ENCODE assay signal across 35 cellular contexts in the genomic region with DNA sequence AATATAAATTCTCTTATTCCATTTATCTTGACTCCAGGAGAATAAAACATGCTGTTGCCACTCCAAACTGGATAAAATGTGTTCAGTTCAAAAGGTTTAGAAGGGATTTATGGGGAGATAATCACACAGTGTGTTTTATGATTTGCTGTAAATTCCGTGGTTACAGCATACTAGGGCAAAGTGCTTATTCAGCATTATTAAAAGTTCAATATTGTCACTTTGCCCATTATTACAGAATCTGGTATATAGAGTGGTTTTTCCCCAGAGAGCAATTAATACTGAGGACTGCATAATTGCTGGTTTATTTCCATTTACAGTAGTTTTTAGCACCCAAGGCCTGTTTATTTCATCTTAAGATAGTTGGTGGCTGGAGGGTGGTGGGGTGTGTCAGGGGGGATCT.
"Had no signal": no experiment of that assay in that cellular context is flagged by ENCODE, and none has a peak within 500 bp of the region (broad histone marks: within the 10 kb centered on the region; RNA-seq: fewer than 3 reads in every experiment).

No MANE protein-coding gene starts in this region.

- H3K9me3 ChIP-seq: adrenal gland, body of pancreas had no signal

- H3K27me3 Mint-ChIP-seq: activated B cell treated with CpG ODN at 0.5 μM for 24 hours; activated CD4-positive, alpha-beta memory T cell treated with anti-CD3 and anti-CD28 coated beads, Interleukin-2, amount 10 ng/mL, durations not matched to agents 7 days and 5 days; activated CD4-positive, alpha-beta T cell treated with anti-CD3 and anti-CD28 coated beads, Interleukin-2, amount 10 ng/mL, durations not matched to agents 24 days and 14 days; activated CD8-positive, alpha-beta memory T cell treated with anti-CD3 and anti-CD28 coated beads, Interleukin-2, amount 10 ng/mL, durations not matched to agents 7 days and 5 days; activated naive CD8-positive, alpha-beta T cell treated with anti-CD3 and anti-CD28 coated beads for 36 hours; activated T-cell treated with anti-CD3 and anti-CD28 coated beads, Interleukin-2, amount 50 U/mL, for 24 hours had no signal

- H3K36me3 ChIP-seq: adrenal gland, brain microvascular endothelial cell, breast epithelium had no signal

- H3K27ac ChIP-seq: adrenal gland, body of pancreas, brain microvascular endothelial cell, breast epithelium, VCaP had no signal

- H3K4me3 Mint-ChIP-seq: activated B cell treated with CpG ODN at 0.5 μM for 24 hours; activated CD4-positive, alpha-beta memory T cell treated with anti-CD3 and anti-CD28 coated beads, Interleukin-2, amount 10 ng/mL, durations not matched to agents 7 days and 5 days; activated CD4-positive, alpha-beta T cell treated with anti-CD3 and anti-CD28 coated beads, Interleukin-2, amount 10 ng/mL, durations not matched to agents 24 days and 14 days; activated CD8-positive, alpha-beta memory T cell treated with anti-CD3 and anti-CD28 coated beads, Interleukin-2, amount 10 ng/mL, durations not matched to agents 7 days and 5 days; activated CD8-positive, alpha-beta T cell treated with anti-CD3 and anti-CD28 coated beads, Interleukin-2, amount 10 ng/mL, durations not matched to agents 7 days and 5 days; activated naive CD8-positive, alpha-beta T cell treated with anti-CD3 and anti-CD28 coated beads for 36 hours; activated T-cell treated with anti-CD3 and anti-CD28 coated beads, Interleukin-2, amount 50 U/mL, for 24 hours; T-helper 1 cell treated with Interleukin-12 subunit alpha and Interleukin-12 subunit beta and Interleukin-4 antibody, amounts not matched to agents 30 μg/mL and 1 μg/mL, for 36 hours; T-helper 2 cell treated with Interferon-gamma antibody and Interleukin-4, amounts not matched to agents 5 μg/mL and 100 μg/mL, for 36 hours had no signal

- DNase-seq: activated B cell treated with CpG ODN at 0.5 μM for 24 hours; activated CD4-positive, alpha-beta memory T cell treated with anti-CD3 and anti-CD28 coated beads, Interleukin-2, amount 10 ng/mL, durations not matched to agents 7 days and 5 days; activated CD4-positive, alpha-beta T cell treated with anti-CD3 and anti-CD28 coated beads for 4 hours; activated CD4-positive, alpha-beta T cell treated with anti-CD3 and anti-CD28 coated beads, Interleukin-2, amount 10 ng/mL, durations not matched to agents 24 days and 14 days; activated CD4-positive, alpha-beta T cell treated with anti-CD3 and anti-CD28 coated beads, Interleukin-2, amount 50 U/mL, for 1 hour; activated CD4-positive, alpha-beta T cell treated with anti-CD3 and anti-CD28 coated beads, Interleukin-2, amount 50 U/mL, for 4 hours; activated CD4-positive, CD25-positive, alpha-beta regulatory T cell treated with anti-CD3 and anti-CD28 coated beads, Interleukin-2, amount 50 U/mL, for 72 hours; activated CD8-positive, alpha-beta memory T cell treated with anti-CD3 and anti-CD28 coated beads for 24 hours; activated CD8-positive, alpha-beta memory T cell treated with anti-CD3 and anti-CD28 coated beads, Interleukin-2, amount 10 ng/mL, durations not matched to agents 7 days and 5 days; activated CD8-positive, alpha-beta memory T cell treated with anti-CD3 and anti-CD28 coated beads, Interleukin-2, amount 50 U/mL, for 48 hours; activated CD8-positive, alpha-beta T cell treated with anti-CD3 and anti-CD28 coated beads, Interleukin-2, amount 10 ng/mL, durations not matched to agents 7 days and 5 days; activated effector memory CD4-positive, alpha-beta T cell treated with Interleukin-2 at 50 U/mL for 16 hours; activated gamma-delta T cell; activated naive CD4-positive, alpha-beta T cell treated with anti-CD3 and anti-CD28 coated beads, Interleukin-2, amount 50 U/mL, for 16 hours; activated naive CD4-positive, alpha-beta T cell treated with Interleukin-2 at 50 U/mL for 16 hours; activated naive CD8-positive, alpha-beta T cell treated with anti-CD3 and anti-CD28 coated beads for 36 hours; activated T-cell treated with anti-CD3 and anti-CD28 coated beads, Interleukin-2, amount 50 U/mL, for 24 hours; activated T-cell treated with anti-CD3 and anti-CD28 coated beads, Interleukin-2, amount 50 U/mL, for 48 hours; adrenal gland; amniotic stem cell; aorta; body of pancreas; brain microvascular endothelial cell; central memory CD4-positive, alpha-beta T cell; T-helper 1 cell; T-helper 2 cell; T-helper 9 cell had no signal

- FAIRE-seq: astrocyte, TTC549 had no signal

- H3K27me3 ChIP-seq: adrenal gland, body of pancreas, brain microvascular endothelial cell, breast epithelium had no signal

- H3K4me1 Mint-ChIP-seq: activated B cell treated with CpG ODN at 0.5 μM for 24 hours; activated CD4-positive, alpha-beta memory T cell treated with anti-CD3 and anti-CD28 coated beads, Interleukin-2, amount 10 ng/mL, durations not matched to agents 7 days and 5 days; activated CD4-positive, alpha-beta T cell treated with anti-CD3 and anti-CD28 coated beads, Interleukin-2, amount 10 ng/mL, durations not matched to agents 24 days and 14 days; activated CD8-positive, alpha-beta memory T cell treated with anti-CD3 and anti-CD28 coated beads, Interleukin-2, amount 10 ng/mL, durations not matched to agents 7 days and 5 days; activated naive CD8-positive, alpha-beta T cell treated with anti-CD3 and anti-CD28 coated beads for 36 hours had no signal

- ATAC-seq: activated CD8-positive, alpha-beta memory T cell treated with anti-CD3 and anti-CD28 coated beads, Interleukin-2, amount 10 ng/mL, durations not matched to agents 7 days and 5 days; activated CD8-positive, alpha-beta T cell treated with anti-CD3 and anti-CD28 coated beads, Interleukin-2, amount 10 ng/mL, durations not matched to agents 7 days and 5 days; activated naive CD4-positive, alpha-beta T cell treated with anti-CD3 and anti-CD28 coated beads, Interleukin-2, amount 50 U/mL, for 72 hours; body of pancreas had no signal

- H3K4me3 ChIP-seq: adrenal gland, body of pancreas, breast epithelium had no signal

- H3K36me3 Mint-ChIP-seq: activated CD8-positive, alpha-beta memory T cell treated with anti-CD3 and anti-CD28 coated beads, Interleukin-2, amount 10 ng/mL, durations not matched to agents 7 days and 5 days; activated naive CD8-positive, alpha-beta T cell treated with anti-CD3 and anti-CD28 coated beads for 36 hours had no signal

- H3K27ac Mint-ChIP-seq: activated B cell treated with CpG ODN at 0.5 μM for 24 hours; activated CD4-positive, alpha-beta memory T cell treated with anti-CD3 and anti-CD28 coated beads, Interleukin-2, amount 10 ng/mL, durations not matched to agents 7 days and 5 days; activated CD4-positive, alpha-beta T cell treated with anti-CD3 and anti-CD28 coated beads, Interleukin-2, amount 10 ng/mL, durations not matched to agents 24 days and 14 days; activated CD8-positive, alpha-beta memory T cell treated with anti-CD3 and anti-CD28 coated beads, Interleukin-2, amount 10 ng/mL, durations not matched to agents 7 days and 5 days; activated CD8-positive, alpha-beta T cell treated with anti-CD3 and anti-CD28 coated beads, Interleukin-2, amount 10 ng/mL, durations not matched to agents 7 days and 5 days; activated naive CD4-positive, alpha-beta T cell treated with anti-CD3 and anti-CD28 coated beads, Interleukin-2, amount 50 U/mL, for 72 hours; activated naive CD8-positive, alpha-beta T cell treated with anti-CD3 and anti-CD28 coated beads for 36 hours; activated T-cell treated with anti-CD3 and anti-CD28 coated beads, Interleukin-2, amount 50 U/mL, for 24 hours; activated T-helper 2 cell treated with anti-CD3 and anti-CD28 coated beads, Interferon-gamma antibody, Interleukin-2, Interleukin-4, amounts not matched to agents 10 μg/mL and 5 μg/mL and 100 μg/mL, durations not matched to agents 14 hours and 24 hours and 36 hours; T-helper 1 cell treated with Interleukin-12 subunit alpha and Interleukin-12 subunit beta and Interleukin-4 antibody, amounts not matched to agents 30 μg/mL and 1 μg/mL, for 36 hours; T-helper 2 cell treated with Interferon-gamma antibody and Interleukin-4, amounts not matched to agents 5 μg/mL and 100 μg/mL, for 36 hours had no signal

- H3K4me1 ChIP-seq: adrenal gland, body of pancreas, breast epithelium had no signal
